Comparison of ENCODE assay signal across 36 cellular contexts in genomic region chr20:54481442-54481841, GRCh38. TPM values are rescaled to one million over a fixed set of nuclear protein-coding genes. Genes with fewer than 3 reads are reported as not detected.
"Had no signal": no experiment of that assay in that cellular context is flagged by ENCODE, and none has a peak within 500 bp of the region (broad histone marks: within the 10 kb centered on the region; RNA-seq: fewer than 3 reads in every experiment).

No MANE protein-coding gene starts in this region.

- H3K36me3 ChIP-seq: MG63, SJCRH30 had no signal

- H3K36me3 Mint-ChIP-seq: T-cell had no signal

- H3K4me2 ChIP-seq: KMS-11, PC-9 had no signal

- H3K4me1 ChIP-seq: SJCRH30 had no signal

- H3K27ac ChIP-seq: KMS-11, PC-9, RWPE1, SJCRH30, SK-N-MC had no signal

- H2AFZ ChIP-seq: PC-9 had no signal

- H3K9me3 ChIP-seq: MG63, SJCRH30 had no signal

- DNase-seq: Karpas-422, MG63, MV-4-11, NCI-H1092, NCI-H1105, NCI-H1417 treated with DMSO at 0.1 percent for 48 hours, NCI-H1436 treated with DMSO at 0.1 percent for 48 hours, NCI-H1694 treated with DMSO at 0.1 percent for 48 hours, NCI-H187 treated with DMSO at 0.1 percent for 48 hours, NCI-H2029, NCI-H2081, NCI-H2107, NCI-H2171, NCI-H226, NCI-H446 treated with DMSO at 0.1 percent for 48 hours, NCI-H510A, NCI-H524, NCI-H526, NCI-H69, NCI-H748 treated with DMSO at 0.1 percent for 48 hours, NCI-H82, PC-9, SHP77, SIG-M5, SJCRH30, T-cell had no signal

- ATAC-seq: Panc1, Right ventricle myocardium inferior, SK-N-SH treated with all-trans-retinoic acid at 6 μM for 48 hours, T-cell had no signal

- H3K27me3 ChIP-seq: MG63 had no signal

- H3K9ac ChIP-seq: KMS-11 had no signal

- H3K4me3 Mint-ChIP-seq: T-cell had no signal

- H3K4me3 ChIP-seq: MG63, PC-9, SJCRH30, SK-N-MC had no signal

RNA-seq across cellular contexts. Expression of gene DOK5, which starts 6.0 kb away (rescaled TPM):
- total RNA-seq: LHCN-M2, M059J, OCI-LY7, PC-9, RPMI7951, SJCRH30, T-cell had no signal
